In genomic region chr17:57622886-57623433, GRCh38 we compare ENCODE assay signal across 8 cellular contexts.
DNase-seq lines count a peak whose midpoint lies in the region; ATAC-seq and TF ChIP-seq lines count a peak whose summit lies in the region.

No MANE protein-coding gene starts in this region.

- TF ChIP-seq CTCF in progenitor cell of endocrine pancreas (IDR thresholded peaks at IDR 0.05; ENCODE audit: unreplicated experiment): no peak

- ATAC-seq in HG02885 (IDR thresholded peaks at IDR 0.05; ENCODE audit: poor library complexity, unreplicated experiment): peak; percentile 87

- H3K27ac Mint-ChIP-seq in progenitor cell of endocrine pancreas: no peak overlapping the region

- DNase-seq in stimulated activated CD4-positive, alpha-beta T cell treated with anti-CD3 and anti-CD28 coated beads, Interleukin-15, amount 100 ng/mL, for 24 hours: peak; percentile 48
- no peak for DNase-seq in stimulated activated CD4-positive, alpha-beta T cell treated with anti-CD3 and anti-CD28 coated beads, Interleukin-2, amount 100 ng/mL, for 48 hours
- DNase-seq in OCI-M1 (lab: John Stamatoyannopoulos, UW) (peak; percentile 76), fibroblast of gingiva (ENCODE audit: low read depth) (peak; percentile 20), smooth muscle cell of the brain vasculature (ENCODE audit: low read depth, low spot score) (peak; percentile 17), NCI-H2081 treated with DMSO at 0.1 percent for 48 hours (lab: John Stamatoyannopoulos, UW) (no peak), progenitor cell of endocrine pancreas (ENCODE audit: low spot score, unreplicated experiment) (no peak)

- peaks cover 11% of the 10 kb centered on the region for H3K4me1 Mint-ChIP-seq in progenitor cell of endocrine pancreas (ENCODE audit: low read depth)

- peaks cover 13% of the 10 kb centered on the region for H3K36me3 Mint-ChIP-seq in progenitor cell of endocrine pancreas (ENCODE audit: insufficient read depth)

- no peaks in the 10 kb centered on the region for H3K27me3 Mint-ChIP-seq in progenitor cell of endocrine pancreas

- no peaks in the 10 kb centered on the region for H3K9me3 Mint-ChIP-seq in progenitor cell of endocrine pancreas (ENCODE audit: low read depth)

- H3K4me3 Mint-ChIP-seq in progenitor cell of endocrine pancreas (ENCODE audit: low read depth): no peak overlapping the region

Comparison
In these comparisons a context has a peak if more than half of its experiments do, and no peak if none do; other contexts are left out.
1. DNase-seq: peak in stimulated activated CD4-positive, alpha-beta T cell treated with anti-CD3 and anti-CD28 coated beads, Interleukin-15, amount 100 ng/mL, for 24 hours (single experiment), OCI-M1 (single experiment), fibroblast of gingiva (single experiment) and smooth muscle cell of the brain vasculature (single experiment); none in stimulated activated CD4-positive, alpha-beta T cell treated with anti-CD3 and anti-CD28 coated beads, Interleukin-2, amount 100 ng/mL, for 48 hours (0 of 2), NCI-H2081 treated with DMSO at 0.1 percent for 48 hours (single experiment) and progenitor cell of endocrine pancreas (single experiment).